9 cellular contexts compared by ENCODE assay signal in the genomic region with DNA sequence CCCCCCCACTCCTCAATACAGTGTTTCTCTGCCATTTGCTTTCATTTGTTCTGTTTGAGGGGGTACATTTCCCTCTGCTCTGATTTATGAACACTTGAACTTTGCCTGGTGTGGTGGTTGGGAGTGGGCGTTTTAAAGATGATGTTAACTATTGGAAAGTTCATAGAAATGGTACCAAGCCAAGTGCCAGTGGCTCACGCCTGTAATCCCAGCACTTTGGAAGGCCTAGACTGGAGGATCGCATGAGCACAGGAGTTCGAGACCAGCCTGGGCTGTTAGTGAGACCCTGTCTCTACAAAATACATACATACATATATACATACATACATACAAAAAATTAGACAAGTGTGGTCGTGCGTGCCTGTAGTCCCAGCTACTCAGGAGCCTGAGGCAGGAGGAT. TPM values are rescaled to one million over a fixed set of nuclear protein-coding genes. Genes with fewer than 3 reads are reported as not detected.
A peak's percentile ranks its signal among the peaks of the same experiment; 100 is the strongest.
DNase-seq lines count a peak whose midpoint lies in the region; FAIRE-seq and TF ChIP-seq lines count a peak whose summit lies in the region.
"Had no signal": no experiment of that assay in that cellular context is flagged by ENCODE, and none has a peak within 500 bp of the region (broad histone marks: within the 10 kb centered on the region; RNA-seq: fewer than 3 reads in every experiment).

No MANE protein-coding gene starts in this region.

- H3K27ac ChIP-seq in tibial artery = peak overlapping the region; percentile 98 to 99

- peak overlapping the region; percentile 69 for H3K4me3 ChIP-seq in mononuclear cell (ENCODE audit: low read length)
- peak overlapping the region; percentile 79 to 83 for H3K4me3 ChIP-seq in tibial artery

- TF ChIP-seq CTCF in tibial artery (IDR thresholded peaks at IDR 0.05) = no peak

- DNase-seq in activated CD4-positive, alpha-beta T cell treated with anti-CD3 and anti-CD28 coated beads, Interleukin-2, amount 10 ng/mL, durations not matched to agents 24 days and 14 days = no peak
- DNase-seq in activated CD4-positive, alpha-beta T cell treated with anti-CD3 and anti-CD28 coated beads for 48 hours = no peak
- DNase-seq in tibial artery (no peak), cerebellar cortex (ENCODE audit: low spot score) (no peak), GM19239 (ENCODE audit: insufficient read length, low spot score) (no peak), AG20443 (ENCODE audit: low spot score) (no peak)
- DNase-seq: NCI-H526 had no signal

- H3K27me3 Mint-ChIP-seq in activated CD4-positive, alpha-beta T cell treated with anti-CD3 and anti-CD28 coated beads, Interleukin-2, amount 10 ng/mL, durations not matched to agents 24 days and 14 days = peaks cover 41% of the 10 kb centered on the region
- H3K27me3 Mint-ChIP-seq in dendritic cell treated with granulocyte-macrophage colony-stimulating factor and Interleukin-4, amounts not matched to agents 40 ng/mL and 50 ng/mL, for 4 days = no peaks in the 10 kb centered on the region

- peaks cover 2% of the 10 kb centered on the region for H3K4me1 Mint-ChIP-seq in activated CD4-positive, alpha-beta T cell treated with anti-CD3 and anti-CD28 coated beads, Interleukin-2, amount 10 ng/mL, durations not matched to agents 24 days and 14 days
- H3K4me1 Mint-ChIP-seq in dendritic cell treated with granulocyte-macrophage colony-stimulating factor and Interleukin-4, amounts not matched to agents 40 ng/mL and 50 ng/mL, for 4 days (ENCODE audit: low read depth) = peaks cover 38% of the 10 kb centered on the region

- H3K4me1 ChIP-seq in mononuclear cell (ENCODE audit: insufficient read depth, low read length) = peaks cover 27% of the 10 kb centered on the region
- peaks cover 0 to 52% (median 27%) of the 10 kb centered on the region in 4 donors for H3K4me1 ChIP-seq in tibial artery

- H3K36me3 ChIP-seq in tibial artery = peaks cover 5 to 6% (median 6%) of the 10 kb centered on the region in 3 donors

- H3K9me3 ChIP-seq in mononuclear cell (ENCODE audit: low read depth, low read length) = no peaks in the 10 kb centered on the region
- no peaks in the 10 kb centered on the region for H3K9me3 ChIP-seq in tibial artery

- H3K27me3 ChIP-seq in mononuclear cell (ENCODE audit: insufficient read depth, low read length) (no peaks in the 10 kb centered on the region), tibial artery (no peaks in the 10 kb centered on the region)

- no peak for FAIRE-seq in GM19239 (lab: Jason Lieb, UNC)

- H3K36me3 Mint-ChIP-seq in activated CD4-positive, alpha-beta T cell treated with anti-CD3 and anti-CD28 coated beads, Interleukin-2, amount 10 ng/mL, durations not matched to agents 24 days and 14 days (ENCODE audit: low read depth) = no peaks in the 10 kb centered on the region
- H3K36me3 Mint-ChIP-seq in dendritic cell treated with granulocyte-macrophage colony-stimulating factor and Interleukin-4, amounts not matched to agents 40 ng/mL and 50 ng/mL, for 4 days (ENCODE audit: low read depth) = peaks cover 28% of the 10 kb centered on the region

- peak overlapping the region; percentile 14 for H3K4me3 Mint-ChIP-seq in activated CD4-positive, alpha-beta T cell treated with anti-CD3 and anti-CD28 coated beads, Interleukin-2, amount 10 ng/mL, durations not matched to agents 24 days and 14 days
- H3K4me3 Mint-ChIP-seq in dendritic cell treated with granulocyte-macrophage colony-stimulating factor and Interleukin-4, amounts not matched to agents 40 ng/mL and 50 ng/mL, for 4 days = peak overlapping the region; percentile 95

- intact Hi-C loops in activated CD4-positive, alpha-beta T cell treated with anti-CD3 and anti-CD28 coated beads, Interleukin-2, amount 10 ng/mL, durations not matched to agents 24 days and 14 days (cut with micrococcal nuclease) = no loop called here
- intact Hi-C loops in dendritic cell treated with granulocyte-macrophage colony-stimulating factor and Interleukin-4, amounts not matched to agents 40 ng/mL and 50 ng/mL, for 4 days (cut with micrococcal nuclease) = loop anchor here (2.0 to 5.0 kb wide), 7 partner anchors 38 to 732 kb away; partner anchors contain the start of genes ADGB, FBXO30 and SHPRH
- intact Hi-C loops in tibial artery (cut with DNase I; ENCODE audit: low total_unique reads) = loop anchor here (5.0 to 10.0 kb wide), 3 partner anchors 158 to 810 kb away; partner anchors contain the start of genes EPM2A and SHPRH

- no peak overlapping the region for H3K27ac Mint-ChIP-seq in activated CD4-positive, alpha-beta T cell treated with anti-CD3 and anti-CD28 coated beads, Interleukin-2, amount 10 ng/mL, durations not matched to agents 24 days and 14 days
- peak overlapping the region; percentile 94 for H3K27ac Mint-ChIP-seq in dendritic cell treated with granulocyte-macrophage colony-stimulating factor and Interleukin-4, amounts not matched to agents 40 ng/mL and 50 ng/mL, for 4 days

- H3K9me3 Mint-ChIP-seq in activated CD4-positive, alpha-beta T cell treated with anti-CD3 and anti-CD28 coated beads, Interleukin-2, amount 10 ng/mL, durations not matched to agents 24 days and 14 days = no peaks in the 10 kb centered on the region
- H3K9me3 Mint-ChIP-seq in dendritic cell treated with granulocyte-macrophage colony-stimulating factor and Interleukin-4, amounts not matched to agents 40 ng/mL and 50 ng/mL, for 4 days = no peaks in the 10 kb centered on the region

RNA-seq across cellular contexts. Expression of gene RAB32, which starts 1.1 kb away (rescaled TPM):
- 0.89 and 0.92 TPM in 2 replicates for total RNA-seq in activated CD4-positive, alpha-beta T cell treated with anti-CD3 and anti-CD28 coated beads, Interleukin-2, amount 10 ng/mL, durations not matched to agents 24 days and 14 days
- total RNA-seq in mononuclear cell = 37.6 TPM

RNA-seq across cellular contexts. Expression of gene ADGB, which starts 54.0 kb away (rescaled TPM):
- total RNA-seq in activated CD4-positive, alpha-beta T cell treated with anti-CD3 and anti-CD28 coated beads, Interleukin-2, amount 10 ng/mL, durations not matched to agents 24 days and 14 days = not detected in 2 replicates
- not detected for total RNA-seq in mononuclear cell

Comparison
In these comparisons a context has a peak if more than half of its experiments do, and no peak if none do; other contexts are left out.
1. RNA of gene RAB32, which starts 1.1 kb away (total RNA-seq): 37.6 TPM in mononuclear cell (single experiment); 0.89 to 0.92 TPM in activated CD4-positive, alpha-beta T cell treated with anti-CD3 and anti-CD28 coated beads, Interleukin-2, amount 10 ng/mL, durations not matched to agents 24 days and 14 days; every median in the first group is over 10 times any median in the second.